In the genomic region with DNA sequence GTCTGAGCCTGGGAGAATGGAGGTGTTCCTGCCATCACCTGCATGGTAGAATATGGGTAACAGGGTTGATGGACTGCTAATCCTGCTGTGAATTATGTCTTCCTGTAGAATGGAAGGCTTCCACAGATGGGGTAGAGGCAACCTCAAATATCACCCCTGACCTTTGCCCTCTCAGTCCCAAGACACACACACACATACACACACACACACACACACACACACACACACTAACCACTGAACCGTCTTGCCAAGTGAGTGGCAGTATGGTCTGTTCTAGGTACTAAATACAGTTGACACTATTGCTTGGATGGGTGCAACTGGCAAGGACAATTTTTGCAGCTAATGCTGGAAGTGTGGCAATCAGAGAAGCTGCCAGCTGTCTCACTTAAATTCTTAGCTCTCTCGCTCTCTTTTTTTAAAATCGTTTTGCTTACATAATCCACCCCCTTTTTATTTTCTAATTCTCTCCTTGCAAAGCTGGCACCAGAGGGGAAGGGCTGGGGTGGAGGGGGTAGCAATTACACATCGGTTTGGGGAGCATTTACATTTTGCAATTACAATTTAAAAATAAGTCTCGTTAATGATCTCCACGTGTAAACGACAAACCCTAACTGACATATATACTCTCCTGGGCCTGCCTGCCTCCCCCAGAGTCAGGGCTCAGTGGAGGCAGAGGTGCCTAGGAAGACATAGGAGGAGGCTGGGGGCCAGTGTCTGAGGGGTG, we compare ENCODE assay signal across 22 cellular contexts.
"Had no signal": no experiment of that assay in that cellular context is flagged by ENCODE, and none has a peak within 500 bp of the region (broad histone marks: within the 10 kb centered on the region; RNA-seq: fewer than 3 reads in every experiment).

No MANE protein-coding gene starts in this region.

- DNase-seq: activated CD4-positive, alpha-beta T cell treated with anti-CD3 and anti-CD28 coated beads for 4 hours; activated CD4-positive, alpha-beta T cell treated with anti-CD3 and anti-CD28 coated beads, Interleukin-2, amount 50 U/mL, for 48 hours; activated CD8-positive, alpha-beta memory T cell treated with anti-CD3 and anti-CD28 coated beads for 24 hours; activated effector memory CD4-positive, alpha-beta T cell treated with Interleukin-2 at 50 U/mL for 16 hours; activated naive CD4-positive, alpha-beta T cell treated with Interleukin-2 at 50 U/mL for 16 hours; body of pancreas; foreskin keratinocyte; heart left ventricle; immature natural killer cell; lower lobe of right lung; mesenchymal stem cell; mucosa of descending colon; psoas muscle; stimulated activated naive CD4-positive, alpha-beta T cell; uterus had no signal

- H2AFZ ChIP-seq: parathyroid adenoma had no signal

- ATAC-seq: body of pancreas; foreskin keratinocyte; heart left ventricle; lower lobe of right lung; mucosa of descending colon; natural killer cell treated with Interleukin-12 subunit alpha and Interleukin-12 subunit beta and Interleukin-15 and Interleukin-18, amount 100 ng/mL, for 72 hours; psoas muscle had no signal

- H3K79me2 ChIP-seq: parathyroid adenoma had no signal

- H3K9ac ChIP-seq: parathyroid adenoma had no signal

- H3K4me1 ChIP-seq: body of pancreas, foreskin keratinocyte, lower lobe of right lung, parathyroid adenoma, psoas muscle, spleen had no signal

- H3K4me3 ChIP-seq: body of pancreas, cardiac muscle cell, esophagus muscularis mucosa, heart left ventricle, lower lobe of right lung, mucosa of descending colon, psoas muscle, right atrium auricular region, spleen, uterus had no signal

- H3K9me3 ChIP-seq: body of pancreas, esophagus muscularis mucosa, heart left ventricle, lower lobe of right lung, mucosa of descending colon, psoas muscle, right atrium auricular region, spleen, uterus had no signal

- H3K27ac ChIP-seq: body of pancreas, cardiac muscle cell, esophagus muscularis mucosa, foreskin keratinocyte, heart left ventricle, lower lobe of right lung, parathyroid adenoma, psoas muscle, right atrium auricular region, spleen, uterus, VCaP had no signal

- H3K36me3 ChIP-seq: cardiac muscle cell, heart left ventricle, lower lobe of right lung, right atrium auricular region, spleen, uterus had no signal

- H3K27me3 ChIP-seq: body of pancreas, cardiac muscle cell, esophagus muscularis mucosa, heart left ventricle, right atrium auricular region, uterus had no signal
